ENCODE assay signal across 18 cellular contexts in genomic region chr16:89154390-89155183, GRCh38. TPM values are rescaled to one million over a fixed set of nuclear protein-coding genes. Genes with fewer than 3 reads are reported as not detected.
DNase-seq lines count a peak whose midpoint lies in the region; ATAC-seq and TF ChIP-seq lines count a peak whose summit lies in the region.
"Had no signal": no experiment of that assay in that cellular context is flagged by ENCODE, and none has a peak within 500 bp of the region (broad histone marks: within the 10 kb centered on the region; RNA-seq: fewer than 3 reads in every experiment).

No MANE protein-coding gene starts in this region.

- H3K27me3 Mint-ChIP-seq in chondrocyte (ENCODE audit: low read depth) (no peaks in the 10 kb centered on the region), progenitor cell of endocrine pancreas (no peaks in the 10 kb centered on the region)
- H3K27me3 Mint-ChIP-seq: CD4-positive, alpha-beta memory T cell had no signal

- no peaks in the 10 kb centered on the region for H3K9me3 ChIP-seq in mucosa of descending colon
- H3K9me3 ChIP-seq: colonic mucosa had no signal

- H3K4me1 Mint-ChIP-seq in chondrocyte (ENCODE audit: low read depth) (peaks cover 20% of the 10 kb centered on the region), progenitor cell of endocrine pancreas (ENCODE audit: low read depth) (no peaks in the 10 kb centered on the region)

- H3K36me3 ChIP-seq in mucosa of descending colon (ENCODE audit: low read depth): no peaks in the 10 kb centered on the region
- H3K36me3 ChIP-seq: colonic mucosa had no signal

- H3K36me3 Mint-ChIP-seq in chondrocyte (ENCODE audit: low read depth): peaks cover 9% of the 10 kb centered on the region
- H3K36me3 Mint-ChIP-seq in progenitor cell of endocrine pancreas (ENCODE audit: insufficient read depth): peaks cover 15% of the 10 kb centered on the region

- peaks cover 5% of the 10 kb centered on the region for H3K4me1 ChIP-seq in mucosa of descending colon (ENCODE audit: low read depth)
- H3K4me1 ChIP-seq: colonic mucosa had no signal

- no peak for DNase-seq in Right ventricle myocardium inferior (ENCODE audit: missing footprints)
- DNase-seq in cardiac septum (ENCODE audit: low spot score): no peak
- no peak for DNase-seq in chondrocyte (ENCODE audit: low spot score)
- peak in 1 of 3 donors; percentile 46 for DNase-seq in mucosa of descending colon
- no peak for DNase-seq in hepatic stellate cell (ENCODE audit: low spot score)
- no peak for DNase-seq in DMS114 treated with DMSO at 0.1 percent for 48 hours (lab: John Stamatoyannopoulos, UW; ENCODE audit: unreplicated experiment)
- DNase-seq in NCI-H1694 (lab: John Stamatoyannopoulos, UW): no peak
- DNase-seq in progenitor cell of endocrine pancreas (ENCODE audit: low spot score, unreplicated experiment): no peak
- DNase-seq: activated gamma-delta T cell treated with Interleukin-2 at 50 U/mL for 16 hours; CD4-positive, alpha-beta memory T cell; NCI-H1930; NCI-H510A; SHP77 treated with DMSO at 0.1 percent for 48 hours; stimulated activated naive CD4-positive, alpha-beta T cell treated with Interleukin-2 at 50 U/mL for 16 hours had no signal

- H3K4me3 Mint-ChIP-seq in chondrocyte (ENCODE audit: unreplicated experiment) (no peak overlapping the region), progenitor cell of endocrine pancreas (ENCODE audit: low read depth) (no peak overlapping the region)
- H3K4me3 Mint-ChIP-seq: CD4-positive, alpha-beta memory T cell had no signal

- no peaks in the 10 kb centered on the region for H3K9me3 Mint-ChIP-seq in chondrocyte (ENCODE audit: low read depth)
- H3K9me3 Mint-ChIP-seq in progenitor cell of endocrine pancreas (ENCODE audit: low read depth): no peaks in the 10 kb centered on the region

- ATAC-seq in Right ventricle myocardium inferior (peak; percentile 14), mucosa of descending colon (peak; percentile 31)
- ATAC-seq: activated CD4-positive, CD25-positive, alpha-beta regulatory T cell treated with anti-CD3 and anti-CD28 coated beads, Interleukin-2, amount 50 U/mL, for 24 hours had no signal

- H3K27ac Mint-ChIP-seq in chondrocyte (ENCODE audit: unreplicated experiment) (peak overlapping the region; percentile 86), progenitor cell of endocrine pancreas (no peak overlapping the region)

- H3K4me3 ChIP-seq in mucosa of descending colon: no peak overlapping the region
- H3K4me3 ChIP-seq: colonic mucosa had no signal

- intact Hi-C loops in Right ventricle myocardium inferior (cut with DNase I): loop anchor here (5.0 kb wide), 1 partner anchor 62 kb away; the partner anchor contains the start of gene ACSF3
- intact Hi-C loops in cardiac septum (cut with DNase I): no loop called here
- intact Hi-C loops in mucosa of descending colon (cut with DNase I, micrococcal nuclease): no loop called here

- TF ChIP-seq CTCF in chondrocyte (IDR thresholded peaks at IDR 0.05): no peak
- TF ChIP-seq CTCF in mucosa of descending colon (IDR thresholded peaks at IDR 0.05): no peak
- no peak for TF ChIP-seq CTCF in progenitor cell of endocrine pancreas (IDR thresholded peaks at IDR 0.05; ENCODE audit: unreplicated experiment)

RNA-seq across cellular contexts. Expression of gene CDH15, which starts 17.0 kb away (rescaled TPM):
- total RNA-seq in Right ventricle myocardium inferior (not detected), cardiac septum (0.27 TPM), chondrocyte (0.20 to 0.23 TPM in 2 of 3 replicates, not detected in the other), mucosa of descending colon (not detected), progenitor cell of endocrine pancreas (not detected in 2 replicates)
- total RNA-seq: CD4-positive, alpha-beta memory T cell; colonic mucosa; omental fat pad; ureter had no signal

RNA-seq across cellular contexts. Expression of gene SLC22A31, which starts 45.8 kb away (rescaled TPM):
- not detected for total RNA-seq in Right ventricle myocardium inferior
- not detected for total RNA-seq in cardiac septum
- 0.40 to 0.94 TPM in 2 of 3 replicates, not detected in the other for total RNA-seq in chondrocyte
- 1 to 10 TPM in 2 of 3 donors, under 1 TPM in 1; 0.35 to 1.8 (median 1.1) TPM for total RNA-seq in mucosa of descending colon
- 6.9 and 10.3 TPM in 2 replicates for total RNA-seq in progenitor cell of endocrine pancreas
- total RNA-seq: omental fat pad had no signal
